In genomic region chr1:213106298-213106697, GRCh38 we compare ENCODE assay signal across 24 cellular contexts.
"Had no signal": no experiment of that assay in that cellular context is flagged by ENCODE, and none has a peak within 500 bp of the region (broad histone marks: within the 10 kb centered on the region; RNA-seq: fewer than 3 reads in every experiment).

No MANE protein-coding gene starts in this region.

- H3K9me3 ChIP-seq: colonic mucosa, esophagus squamous epithelium, gastrocnemius medialis, left lung, lower lobe of right lung, mucosa of descending colon had no signal

- DNase-seq: colonic mucosa; dermis blood vessel endothelial cell; dorsolateral prefrontal cortex; effector CD4-positive, alpha-beta T cell; effector memory CD4-positive, alpha-beta T cell; esophagus squamous epithelium; foreskin fibroblast; foreskin melanocyte; gastrocnemius medialis; heart left ventricle; hippocampal formation; left cardiac atrium; left lung; left ventricle myocardium superior; lower lobe of right lung; mesenchymal stem cell; mucosa of descending colon; naive B cell; naive thymus-derived CD8-positive, alpha-beta T cell had no signal

- H3K27ac ChIP-seq: colonic mucosa, dorsolateral prefrontal cortex, esophagus squamous epithelium, gastrocnemius medialis, heart left ventricle, left lung, lower lobe of right lung had no signal

- H3K4me3 ChIP-seq: colonic mucosa, dorsolateral prefrontal cortex, esophagus squamous epithelium, gastrocnemius medialis, heart left ventricle, left lung, lower lobe of right lung, mucosa of descending colon had no signal

- H3K4me3 Mint-ChIP-seq: mesothelial cell of epicardium; naive B cell; naive thymus-derived CD8-positive, alpha-beta T cell had no signal

- ATAC-seq: esophagus mucosa; gastrocnemius medialis; heart left ventricle; left cardiac atrium; left lung; left ventricle myocardium superior; lower lobe of right lung; mucosa of descending colon; naive thymus-derived CD8-positive, alpha-beta T cell had no signal

- H3K36me3 ChIP-seq: colonic mucosa, lower lobe of right lung had no signal

- H3K4me1 ChIP-seq: colonic mucosa, left lung, lower lobe of right lung had no signal

- FAIRE-seq: endothelial cell of umbilical vein, islet of Langerhans, keratinocyte had no signal

- H3K27me3 ChIP-seq: colonic mucosa, dorsolateral prefrontal cortex, esophagus squamous epithelium, gastrocnemius medialis, heart left ventricle, left lung had no signal

- H3K27me3 Mint-ChIP-seq: naive B cell; naive thymus-derived CD8-positive, alpha-beta T cell had no signal

- H3K27ac Mint-ChIP-seq: mesothelial cell of epicardium; naive B cell; naive thymus-derived CD8-positive, alpha-beta T cell had no signal
